ENCODE assay signal across 7 cellular contexts in genomic region chr9:17134843-17135577, GRCh38. TPM values are rescaled to one million over a fixed set of nuclear protein-coding genes. Genes with fewer than 3 reads are reported as not detected.
A peak's percentile ranks its signal among the peaks of the same experiment; 100 is the strongest.
DNase-seq lines count a peak whose midpoint lies in the region; ATAC-seq and TF ChIP-seq lines count a peak whose summit lies in the region.

Gene CNTLN, plus strand, starts transcription at chr9:17135040. Its CDS starts 26 bp downstream, at chr9:17135066.

- H3K27ac ChIP-seq in VCaP: peak within 1 kb of the TSS; percentile 85

- TF ChIP-seq CTCF in GM13977 (IDR thresholded peaks at IDR 0.05; ENCODE audit: extremely low read depth, insufficient read depth, missing control alignments) (no peak), VCaP (conservative IDR thresholded peaks at IDR 0.05) (no peak)

- H3K4me1 Mint-ChIP-seq in dendritic cell treated with granulocyte-macrophage colony-stimulating factor and Interleukin-4, amounts not matched to agents 40 ng/mL and 50 ng/mL, for 4 days (ENCODE audit: low read depth): peaks cover 28% of the 10 kb centered on the region

- DNase-seq in GM13977 (ENCODE audit: low spot score): peak; percentile 82
- DNase-seq in NCI-H2029 treated with DMSO at 0.1 percent for 48 hours (lab: John Stamatoyannopoulos, UW): peak; percentile 17
- DNase-seq in left lobe of liver (ENCODE audit: low spot score): peak; percentile 99
- peak; percentile 65 for DNase-seq in stimulated activated CD4-positive, alpha-beta T cell treated with anti-CD3 and anti-CD28 coated beads, Interleukin-1b, Interleukin-23, amount 100 ng/mL, for 48 hours

- peak; percentile 61 for ATAC-seq in HG02981 (IDR thresholded peaks at IDR 0.05; ENCODE audit: unreplicated experiment)
- peak; percentile 86 for ATAC-seq in left lobe of liver

- H3K9me3 Mint-ChIP-seq in dendritic cell treated with granulocyte-macrophage colony-stimulating factor and Interleukin-4, amounts not matched to agents 40 ng/mL and 50 ng/mL, for 4 days: no peaks in the 10 kb centered on the region

- H3K36me3 Mint-ChIP-seq in dendritic cell treated with granulocyte-macrophage colony-stimulating factor and Interleukin-4, amounts not matched to agents 40 ng/mL and 50 ng/mL, for 4 days (ENCODE audit: low read depth): peaks cover 11% of the 10 kb centered on the region

- in situ Hi-C loops in GM13977 (cut with MboI; ENCODE audit: low pct_unique_long_range_greater_than_20kb, low sequenced_read_pairs, unreplicated experiment): no loop called here

- intact Hi-C loops in dendritic cell treated with granulocyte-macrophage colony-stimulating factor and Interleukin-4, amounts not matched to agents 40 ng/mL and 50 ng/mL, for 4 days (cut with micrococcal nuclease): loop anchor here (5.0 kb wide), 1 partner anchor 107 kb away; no protein-coding TSS in a partner anchor

- H3K27me3 Mint-ChIP-seq in dendritic cell treated with granulocyte-macrophage colony-stimulating factor and Interleukin-4, amounts not matched to agents 40 ng/mL and 50 ng/mL, for 4 days: no peaks in the 10 kb centered on the region

- peak within 1 kb of the TSS; percentile 98 for H3K27ac Mint-ChIP-seq in dendritic cell treated with granulocyte-macrophage colony-stimulating factor and Interleukin-4, amounts not matched to agents 40 ng/mL and 50 ng/mL, for 4 days

- peak within 1 kb of the TSS; percentile 90 for H3K4me3 Mint-ChIP-seq in dendritic cell treated with granulocyte-macrophage colony-stimulating factor and Interleukin-4, amounts not matched to agents 40 ng/mL and 50 ng/mL, for 4 days

RNA-seq across cellular contexts. Expression of gene CNTLN, which starts in this region (rescaled TPM):
- total RNA-seq in left lobe of liver: 8.5 TPM

Comparison
In these comparisons a context has a peak if more than half of its experiments do, and no peak if none do; other contexts are left out.
1. Peak in every context shown above with its lines: DNase-seq, ATAC-seq and H3K27ac ChIP-seq.
2. DNase-seq: peak in every context shown above with its lines; median percentile 99 in left lobe of liver; 82 in GM13977; 65 in stimulated activated CD4-positive, alpha-beta T cell treated with anti-CD3 and anti-CD28 coated beads, Interleukin-1b, Interleukin-23, amount 100 ng/mL, for 48 hours; 17 in NCI-H2029 treated with DMSO at 0.1 percent for 48 hours.